18 cellular contexts compared by ENCODE assay signal in the genomic region with DNA sequence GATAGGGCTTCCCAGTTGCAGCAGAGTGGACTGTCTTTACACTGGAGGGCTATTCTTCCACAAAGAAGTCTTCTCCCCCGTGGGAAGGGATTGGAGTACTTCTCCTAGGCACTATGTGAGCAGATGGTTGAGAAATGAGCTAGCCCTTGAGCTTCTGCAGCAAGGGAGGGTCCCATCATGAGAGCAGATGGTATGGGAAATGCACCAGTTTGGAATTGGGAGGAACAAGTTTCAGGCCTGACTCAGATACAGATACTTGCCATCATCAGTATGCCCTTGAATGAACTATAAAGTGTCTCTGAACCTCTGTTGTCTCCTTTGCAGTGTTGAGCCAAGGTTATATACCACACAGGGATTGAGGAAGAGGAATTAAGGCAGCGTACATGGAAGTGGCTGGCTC.
DNase-seq lines count a peak whose midpoint lies in the region; ATAC-seq and TF ChIP-seq lines count a peak whose summit lies in the region.
"Had no signal": no experiment of that assay in that cellular context is flagged by ENCODE, and none has a peak within 500 bp of the region (broad histone marks: within the 10 kb centered on the region; RNA-seq: fewer than 3 reads in every experiment).

No MANE protein-coding gene starts in this region.

- H3K36me3 Mint-ChIP-seq in activated CD8-positive, alpha-beta T cell treated with anti-CD3 and anti-CD28 coated beads for 36 hours (ENCODE audit: low read depth): peaks cover 29% of the 10 kb centered on the region
- peaks cover 0 to 2% (median 0%) of the 10 kb centered on the region in 3 donors for H3K36me3 Mint-ChIP-seq in naive thymus-derived CD8-positive, alpha-beta T cell
- peaks cover 23 to 39% of the 10 kb centered on the region in 2 donors for H3K36me3 Mint-ChIP-seq in activated naive CD4-positive, alpha-beta T cell treated with anti-CD3 and anti-CD28 coated beads, Interleukin-2, amount 50 U/mL, for 72 hours
- H3K36me3 Mint-ChIP-seq: CD8-positive, alpha-beta T cell had no signal

- no peaks in the 10 kb centered on the region for H3K27me3 Mint-ChIP-seq in activated CD8-positive, alpha-beta T cell treated with anti-CD3 and anti-CD28 coated beads for 36 hours
- no peaks in the 10 kb centered on the region for H3K27me3 Mint-ChIP-seq in naive thymus-derived CD8-positive, alpha-beta T cell

- DNase-seq in AG20443 (ENCODE audit: low spot score) (peak; percentile 34), DMS 273 treated with DMSO at 0.1 percent for 48 hours (lab: John Stamatoyannopoulos, UW) (peak; percentile 87)
- DNase-seq in activated CD8-positive, alpha-beta T cell treated with anti-CD3 and anti-CD28 coated beads for 36 hours: no peak
- no peak for DNase-seq in naive thymus-derived CD8-positive, alpha-beta T cell
- DNase-seq in activated naive CD4-positive, alpha-beta T cell treated with anti-CD3 and anti-CD28 coated beads, Interleukin-2, amount 50 U/mL, for 72 hours (ENCODE audit: low spot score in 2 of 2): no peak
- DNase-seq in stimulated activated CD4-positive, alpha-beta T cell treated with anti-CD3 and anti-CD28 coated beads, Interleukin-15, amount 100 ng/mL, for 24 hours: no peak
- DNase-seq: CD8-positive, alpha-beta T cell; GDM1; H7; NCI-H2081 treated with DMSO at 0.1 percent for 48 hours; NCI-H2227 treated with DMSO at 0.1 percent for 48 hours; NCI-H69; NK-92 treated with Interleukin-12 subunit alpha and Interleukin-12 subunit beta, amount 100 ng/mL, for 24 hours; OCI-M1; SHP77 treated with DMSO at 0.1 percent for 48 hours had no signal

- TF ChIP-seq CTCF in activated CD8-positive, alpha-beta T cell treated with anti-CD3 and anti-CD28 coated beads for 36 hours (IDR thresholded peaks at IDR 0.05): no peak

- POLR2A ChIA-PET in activated CD8-positive, alpha-beta T cell treated with anti-CD3 and anti-CD28 coated beads for 36 hours (lab: Charles Lee): interaction anchor here (1.2 to 1.6 kb wide), 2 partner anchors 8 to 51 kb away, joined by 5 read pairs; no protein-coding TSS in a partner anchor
- POLR2A ChIA-PET in naive thymus-derived CD8-positive, alpha-beta T cell (lab: Charles Lee): interaction anchor here (1.1 kb wide), 1 partner anchor 641 kb away, joined by 3 read pairs; no protein-coding TSS in a partner anchor

- peak overlapping the region; percentile 65 for H3K27ac Mint-ChIP-seq in activated CD8-positive, alpha-beta T cell treated with anti-CD3 and anti-CD28 coated beads for 36 hours
- H3K27ac Mint-ChIP-seq in naive thymus-derived CD8-positive, alpha-beta T cell: peak overlapping the region in 8 of 10 donors; percentile 4 to 71 (median 22)
- no peak overlapping the region for H3K27ac Mint-ChIP-seq in activated naive CD4-positive, alpha-beta T cell treated with anti-CD3 and anti-CD28 coated beads, Interleukin-2, amount 50 U/mL, for 72 hours
- H3K27ac Mint-ChIP-seq: CD8-positive, alpha-beta T cell had no signal

- H3K9me3 Mint-ChIP-seq in activated CD8-positive, alpha-beta T cell treated with anti-CD3 and anti-CD28 coated beads for 36 hours: peaks cover 5% of the 10 kb centered on the region
- H3K9me3 Mint-ChIP-seq in naive thymus-derived CD8-positive, alpha-beta T cell: peaks cover 0 to 3% (median 0%) of the 10 kb centered on the region in 9 donors
- H3K9me3 Mint-ChIP-seq in activated naive CD4-positive, alpha-beta T cell treated with anti-CD3 and anti-CD28 coated beads, Interleukin-2, amount 50 U/mL, for 72 hours: peaks cover 9% of the 10 kb centered on the region in 2 donors
- H3K9me3 Mint-ChIP-seq: CD8-positive, alpha-beta T cell had no signal

- intact Hi-C loops in activated CD8-positive, alpha-beta T cell treated with anti-CD3 and anti-CD28 coated beads for 36 hours (cut with micrococcal nuclease): loop anchor here (5.0 kb wide), 3 partner anchors 53 to 247 kb away; no protein-coding TSS in a partner anchor

- H3K4me1 Mint-ChIP-seq in activated CD8-positive, alpha-beta T cell treated with anti-CD3 and anti-CD28 coated beads for 36 hours (ENCODE audit: low read depth): peaks cover 65% of the 10 kb centered on the region
- peaks cover 35 to 57% (median 45%) of the 10 kb centered on the region in 4 donors for H3K4me1 Mint-ChIP-seq in naive thymus-derived CD8-positive, alpha-beta T cell

- CTCF ChIA-PET in activated CD8-positive, alpha-beta T cell treated with anti-CD3 and anti-CD28 coated beads for 36 hours (lab: Charles Lee): interaction anchor here (1.2 to 2.4 kb wide), 3 partner anchors 20 to 50 kb away, joined by 3 to 7 read pairs (median 3); no protein-coding TSS in a partner anchor

- no peak overlapping the region for H3K4me3 Mint-ChIP-seq in activated CD8-positive, alpha-beta T cell treated with anti-CD3 and anti-CD28 coated beads for 36 hours
- no peak overlapping the region for H3K4me3 Mint-ChIP-seq in naive thymus-derived CD8-positive, alpha-beta T cell
- H3K4me3 Mint-ChIP-seq: CD8-positive, alpha-beta T cell had no signal

- no peak for ATAC-seq in activated CD8-positive, alpha-beta T cell treated with anti-CD3 and anti-CD28 coated beads for 36 hours
- no peak for ATAC-seq in naive thymus-derived CD8-positive, alpha-beta T cell
- no peak for ATAC-seq in activated naive CD4-positive, alpha-beta T cell treated with anti-CD3 and anti-CD28 coated beads, Interleukin-2, amount 50 U/mL, for 72 hours
- ATAC-seq in GM19324 (IDR thresholded peaks at IDR 0.05; ENCODE audit: low FRiP score, unreplicated experiment): no peak
- ATAC-seq: CD8-positive, alpha-beta T cell; HepG2; SK-N-SH treated with all-trans-retinoic acid at 6 μM for 48 hours had no signal

Comparison
In these comparisons a context has a peak if more than half of its experiments do, and no peak if none do; other contexts are left out.
1. DNase-seq: peak in AG20443 (single experiment) and DMS 273 treated with DMSO at 0.1 percent for 48 hours (single experiment); none in activated CD8-positive, alpha-beta T cell treated with anti-CD3 and anti-CD28 coated beads for 36 hours (single experiment), naive thymus-derived CD8-positive, alpha-beta T cell (0 of 10), activated naive CD4-positive, alpha-beta T cell treated with anti-CD3 and anti-CD28 coated beads, Interleukin-2, amount 50 U/mL, for 72 hours (0 of 2) and stimulated activated CD4-positive, alpha-beta T cell treated with anti-CD3 and anti-CD28 coated beads, Interleukin-15, amount 100 ng/mL, for 24 hours (single experiment).
2. H3K27ac Mint-ChIP-seq: peak in activated CD8-positive, alpha-beta T cell treated with anti-CD3 and anti-CD28 coated beads for 36 hours (single experiment) and naive thymus-derived CD8-positive, alpha-beta T cell (8 of 10); none in activated naive CD4-positive, alpha-beta T cell treated with anti-CD3 and anti-CD28 coated beads, Interleukin-2, amount 50 U/mL, for 72 hours (0 of 2).